26 cellular contexts compared by ENCODE assay signal in genomic region chr6:9576521-9576920, GRCh38.
"Had no signal": no experiment of that assay in that cellular context is flagged by ENCODE, and none has a peak within 500 bp of the region (broad histone marks: within the 10 kb centered on the region; RNA-seq: fewer than 3 reads in every experiment).

No MANE protein-coding gene starts in this region.

- H3K9me3 Mint-ChIP-seq: neural crest cell; stimulated activated naive B cell treated with anti-CD40 and anti-IgM and Interleukin-4, amounts not matched to agents 10 μg/mL and 1 μg/mL and 100 μg/mL, for 72 hours; stimulated activated naive CD8-positive, alpha-beta T cell treated with anti-CD3 and anti-CD28 coated beads, Interleukin-15, Interleukin-2, amounts not matched to agents 100 ng/mL and 50 ng/mL, for 24 hours; type B pancreatic cell had no signal

- H3K27me3 Mint-ChIP-seq: naive thymus-derived CD8-positive, alpha-beta T cell; stimulated activated naive B cell treated with anti-CD40 and anti-IgM and Interleukin-4, amounts not matched to agents 10 μg/mL and 1 μg/mL and 100 μg/mL, for 72 hours; stimulated activated naive CD8-positive, alpha-beta T cell treated with anti-CD3 and anti-CD28 coated beads, Interleukin-15, Interleukin-2, amounts not matched to agents 100 ng/mL and 50 ng/mL, for 24 hours; type B pancreatic cell had no signal

- H3K36me3 ChIP-seq: left ventricle myocardium inferior, pancreas, prostate gland, suprapubic skin, thoracic aorta, tibial artery, uterus had no signal

- DNase-seq: hypothalamus; immature natural killer cell; left ventricle myocardium inferior; naive thymus-derived CD8-positive, alpha-beta T cell; nucleus accumbens; pancreas; posterior cingulate gyrus; retina; right cardiac atrium; stimulated activated CD4-positive, alpha-beta T cell treated with anti-CD3 and anti-CD28 coated beads, Interleukin-12 subunit alpha, Interleukin-12 subunit beta, amount 100 ng/mL, for 4 hours; stimulated activated CD4-positive, alpha-beta T cell treated with anti-CD3 and anti-CD28 coated beads, Interleukin-15, amount 100 ng/mL, for 24 hours; stimulated activated CD4-positive, alpha-beta T cell treated with anti-CD3 and anti-CD28 coated beads, Interleukin-2, amount 100 ng/mL, for 24 hours; stimulated activated CD4-positive, alpha-beta T cell treated with anti-CD3 and anti-CD28 coated beads, Interleukin-4, amount 100 ng/mL, for 1 hour; stimulated activated naive B cell treated with anti-CD40 and anti-IgM and Interleukin-4, amounts not matched to agents 10 μg/mL and 1 μg/mL and 100 μg/mL, for 72 hours; tibial artery; uterus had no signal

- H3K4me3 Mint-ChIP-seq: immature natural killer cell; naive thymus-derived CD8-positive, alpha-beta T cell; nephron; neural crest cell; stimulated activated naive B cell treated with anti-CD40 and anti-IgM and Interleukin-4, amounts not matched to agents 10 μg/mL and 1 μg/mL and 100 μg/mL, for 72 hours; stimulated activated naive CD8-positive, alpha-beta T cell treated with anti-CD3 and anti-CD28 coated beads, Interleukin-15, Interleukin-2, amounts not matched to agents 100 ng/mL and 50 ng/mL, for 24 hours; type B pancreatic cell had no signal

- ATAC-seq: naive thymus-derived CD8-positive, alpha-beta T cell; pancreas; right cardiac atrium; sciatic nerve; stimulated activated naive B cell treated with anti-CD40 and anti-IgM and Interleukin-4, amounts not matched to agents 10 μg/mL and 1 μg/mL and 100 μg/mL, for 72 hours had no signal

- H3K27me3 ChIP-seq: pancreas, suprapubic skin, tibial artery, uterus had no signal

- H3K9me3 ChIP-seq: left ventricle myocardium inferior, pancreas, prostate gland, suprapubic skin, thoracic aorta, tibial artery, uterus had no signal

- H3K4me1 ChIP-seq: left ventricle myocardium inferior, pancreas, prostate gland, suprapubic skin, tibial artery, uterus had no signal

- H3K36me3 Mint-ChIP-seq: immature natural killer cell; naive thymus-derived CD8-positive, alpha-beta T cell; stimulated activated naive B cell treated with anti-CD40 and anti-IgM and Interleukin-4, amounts not matched to agents 10 μg/mL and 1 μg/mL and 100 μg/mL, for 72 hours; type B pancreatic cell had no signal

- H3K27ac ChIP-seq: left ventricle myocardium inferior, pancreas, prostate gland, skin epidermis, suprapubic skin, thoracic aorta, tibial artery, uterus had no signal

- H3K27ac Mint-ChIP-seq: immature natural killer cell; naive thymus-derived CD8-positive, alpha-beta T cell; nephron; stimulated activated naive B cell treated with anti-CD40 and anti-IgM and Interleukin-4, amounts not matched to agents 10 μg/mL and 1 μg/mL and 100 μg/mL, for 72 hours; stimulated activated naive CD8-positive, alpha-beta T cell treated with anti-CD3 and anti-CD28 coated beads, Interleukin-15, Interleukin-2, amounts not matched to agents 100 ng/mL and 50 ng/mL, for 24 hours; type B pancreatic cell had no signal

- H3K4me3 ChIP-seq: left ventricle myocardium inferior, lung, pancreas, prostate gland, skin epidermis, suprapubic skin, thoracic aorta, tibial artery, uterus had no signal

- H3K4me1 Mint-ChIP-seq: immature natural killer cell; naive thymus-derived CD8-positive, alpha-beta T cell; nephron; neural crest cell; stimulated activated naive B cell treated with anti-CD40 and anti-IgM and Interleukin-4, amounts not matched to agents 10 μg/mL and 1 μg/mL and 100 μg/mL, for 72 hours had no signal
